In the genomic region with DNA sequence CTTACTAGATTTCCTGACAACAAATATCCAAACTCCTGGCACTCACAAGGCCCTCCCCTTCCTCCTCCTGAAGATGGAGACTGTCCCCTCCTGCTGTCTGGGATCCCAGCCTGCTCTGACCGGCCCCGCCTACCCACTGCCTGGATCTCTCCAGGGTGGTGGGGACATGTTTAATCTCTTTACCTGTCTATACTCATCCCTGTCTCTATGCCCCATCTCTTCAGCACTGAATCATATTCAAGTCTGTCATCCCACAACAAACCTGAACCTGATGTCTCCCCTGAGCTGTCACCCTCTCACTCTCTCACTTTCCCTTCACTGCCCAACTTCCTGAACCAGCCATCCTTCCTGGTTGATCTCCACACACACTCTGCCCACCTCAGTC, we compare ENCODE assay signal across 1 cellular context.
TF ChIP-seq lines count a peak whose summit lies in the region.

No MANE protein-coding gene starts in this region.

TF ChIP-seq in SK-N-SH, 30 proteins besides CTCF, POLR2A, EP300 and RAD21 (continued from another document):
- TF ChIP-seq, protein P1, sequence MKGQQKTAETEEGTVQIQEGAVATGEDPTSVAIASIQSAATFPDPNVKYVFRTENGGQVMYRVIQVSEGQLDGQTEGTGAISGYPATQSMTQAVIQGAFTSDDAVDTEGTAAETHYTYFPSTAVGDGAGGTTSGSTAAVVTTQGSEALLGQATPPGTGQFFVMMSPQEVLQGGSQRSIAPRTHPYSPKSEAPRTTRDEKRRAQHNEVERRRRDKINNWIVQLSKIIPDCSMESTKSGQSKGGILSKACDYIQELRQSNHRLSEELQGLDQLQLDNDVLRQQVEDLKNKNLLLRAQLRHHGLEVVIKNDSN (IDR thresholded peaks at IDR 0.05; ENCODE audit: borderline replicate concordance, low read depth) = no peak
- TF ChIP-seq ELF1 (IDR thresholded peaks at IDR 0.05) = no peak
- TF ChIP-seq, protein P2, sequence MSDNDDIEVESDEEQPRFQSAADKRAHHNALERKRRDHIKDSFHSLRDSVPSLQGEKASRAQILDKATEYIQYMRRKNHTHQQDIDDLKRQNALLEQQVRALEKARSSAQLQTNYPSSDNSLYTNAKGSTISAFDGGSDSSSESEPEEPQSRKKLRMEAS (IDR thresholded peaks at IDR 0.05; ENCODE audit: low read depth) = no peak
- no peak for TF ChIP-seq SIN3A (IDR thresholded peaks at IDR 0.05; ENCODE audit: borderline replicate concordance, low read depth, low read length)
- TF ChIP-seq YY1 (IDR thresholded peaks at IDR 0.05; ENCODE audit: low read depth) = no peak
- TF ChIP-seq GATA2 (CRISPR knock-in tag; IDR thresholded peaks at IDR 0.05) = no peak
